ENCODE assay signal across 27 cellular contexts in the genomic region with DNA sequence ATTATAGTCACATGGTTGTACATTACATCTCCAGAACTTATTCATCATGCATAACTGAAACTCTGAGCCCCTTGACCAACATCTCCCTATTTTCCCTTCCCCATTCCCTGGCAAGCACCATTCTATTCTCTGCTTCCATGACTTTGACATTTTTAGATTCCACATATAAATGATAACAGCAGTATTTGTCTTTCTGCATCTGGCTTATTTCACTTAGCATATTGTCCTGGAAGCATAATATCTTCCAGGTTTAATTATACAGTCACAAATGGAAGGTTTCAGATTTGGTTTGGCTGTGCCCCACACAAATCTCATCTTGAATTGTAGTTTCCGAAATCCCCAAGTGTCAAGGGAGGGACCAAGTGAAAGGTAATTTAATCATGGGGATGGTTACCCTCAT.
"Had no signal": no experiment of that assay in that cellular context is flagged by ENCODE, and none has a peak within 500 bp of the region (broad histone marks: within the 10 kb centered on the region; RNA-seq: fewer than 3 reads in every experiment).

No MANE protein-coding gene starts in this region.

- H3K27me3 ChIP-seq: colonic mucosa, esophagus squamous epithelium, gastrocnemius medialis, hepatocyte, left lung had no signal

- H3K4me1 Mint-ChIP-seq: endodermal cell, immature natural killer cell, naive B cell had no signal

- H3K36me3 ChIP-seq: colonic mucosa, esophagus squamous epithelium, gastrocnemius medialis, left lung, lower lobe of right lung had no signal

- H3K4me3 Mint-ChIP-seq: dendritic cell treated with granulocyte-macrophage colony-stimulating factor and Interleukin-4, amounts not matched to agents 40 ng/mL and 50 ng/mL, for 4 days; effector memory CD8-positive, alpha-beta T cell; endodermal cell; immature natural killer cell; mesothelial cell of epicardium; naive B cell had no signal

- H3K9me3 ChIP-seq: colonic mucosa, esophagus squamous epithelium, gastrocnemius medialis, left lung, lower lobe of right lung, mucosa of descending colon had no signal

- H3K27ac ChIP-seq: colonic mucosa, epithelial cell of prostate, esophagus squamous epithelium, gastrocnemius medialis, hepatocyte, left lung, lower lobe of right lung had no signal

- ATAC-seq: effector memory CD8-positive, alpha-beta T cell; esophagus mucosa; gastrocnemius medialis; lower lobe of right lung; mucosa of descending colon had no signal

- H3K27me3 Mint-ChIP-seq: dendritic cell treated with granulocyte-macrophage colony-stimulating factor and Interleukin-4, amounts not matched to agents 40 ng/mL and 50 ng/mL, for 4 days; effector memory CD8-positive, alpha-beta T cell; naive B cell had no signal

- H3K36me3 Mint-ChIP-seq: immature natural killer cell, mesothelial cell of epicardium, naive B cell had no signal

- H3K27ac Mint-ChIP-seq: dendritic cell treated with granulocyte-macrophage colony-stimulating factor and Interleukin-4, amounts not matched to agents 40 ng/mL and 50 ng/mL, for 4 days; effector memory CD8-positive, alpha-beta T cell; endodermal cell; immature natural killer cell; mesothelial cell of epicardium; naive B cell had no signal

- H3K4me3 ChIP-seq: colonic mucosa, esophagus squamous epithelium, gastrocnemius medialis, hepatocyte, left lung, lower lobe of right lung, mucosa of descending colon had no signal

- DNase-seq: colonic mucosa; cortex of kidney; effector CD8-positive, alpha-beta T cell; effector memory CD8-positive, alpha-beta T cell; endodermal cell; erythroblast; esophagus squamous epithelium; foreskin fibroblast; foreskin melanocyte; gastrocnemius medialis; glutamatergic neuron; head of caudate nucleus; hypothalamus; immature natural killer cell; islet precursor cell; kidney; kidney glomerular epithelial cell; left lung; lower lobe of right lung; mesenchymal stem cell; mucosa of descending colon; naive B cell had no signal

- H3K9me3 Mint-ChIP-seq: dendritic cell treated with granulocyte-macrophage colony-stimulating factor and Interleukin-4, amounts not matched to agents 40 ng/mL and 50 ng/mL, for 4 days; endodermal cell; immature natural killer cell had no signal

- H3K4me1 ChIP-seq: colonic mucosa, esophagus squamous epithelium, gastrocnemius medialis, left lung, lower lobe of right lung had no signal
